In genomic region chr3:122568755-122569154, GRCh38 we compare ENCODE assay signal across 15 cellular contexts. TPM values are rescaled to one million over a fixed set of nuclear protein-coding genes. Genes with fewer than 3 reads are reported as not detected.
A peak's percentile ranks its signal among the peaks of the same experiment; 100 is the strongest.
DNase-seq lines count a peak whose midpoint lies in the region; ATAC-seq and TF ChIP-seq lines count a peak whose summit lies in the region.
"Had no signal": no experiment of that assay in that cellular context is flagged by ENCODE, and none has a peak within 500 bp of the region (broad histone marks: within the 10 kb centered on the region; RNA-seq: fewer than 3 reads in every experiment).

No MANE protein-coding gene starts in this region.

- ATAC-seq in activated CD4-positive, alpha-beta T cell treated with anti-CD3 and anti-CD28 coated beads for 36 hours, result no peak
- ATAC-seq in T-helper 17 cell (no peak), HG03460 (IDR thresholded peaks at IDR 0.05; ENCODE audit: unreplicated experiment) (no peak)

- no peak overlapping the region for H2AFZ ChIP-seq in hepatocyte

- H3K4me3 Mint-ChIP-seq in activated CD4-positive, alpha-beta T cell treated with anti-CD3 and anti-CD28 coated beads for 36 hours, result no peak overlapping the region
- no peak overlapping the region for H3K4me3 Mint-ChIP-seq in T-helper 17 cell

- peak overlapping the region; percentile 59 for H3K27ac Mint-ChIP-seq in activated CD4-positive, alpha-beta T cell treated with anti-CD3 and anti-CD28 coated beads for 36 hours
- H3K27ac Mint-ChIP-seq in T-helper 17 cell, result peak overlapping the region; percentile 75

- H3K4me1 ChIP-seq in hepatocyte (ENCODE audit: insufficient read depth), result peaks cover 6% of the 10 kb centered on the region
- H3K4me1 ChIP-seq in spleen, result peaks cover 23 to 84% (median 79%) of the 10 kb centered on the region in 6 donors

- H3K79me2 ChIP-seq in hepatocyte, result peaks cover 14% of the 10 kb centered on the region

- H3K36me3 ChIP-seq in hepatocyte (replicated peaks; ENCODE audit: insufficient read depth, low read depth) (peaks cover 7% of the 10 kb centered on the region), spleen (peaks cover 0 to 82% (median 55%) of the 10 kb centered on the region in 6 donors)
- H3K36me3 ChIP-seq: HAP-1, ovary had no signal

- H3K4me3 ChIP-seq in hepatocyte (no peak overlapping the region), spleen (no peak overlapping the region)
- H3K4me3 ChIP-seq: HAP-1, ovary had no signal

- no peak overlapping the region for H3K4me2 ChIP-seq in hepatocyte

- no peak for TF ChIP-seq CTCF in hepatocyte (IDR thresholded peaks at IDR 0.05; ENCODE audit: poor library complexity)
- no peak for TF ChIP-seq CTCF in spleen (IDR thresholded peaks at IDR 0.05 in 8 of 11, conservative IDR thresholded peaks at IDR 0.05 in 3 of 11)

- H3K4me1 Mint-ChIP-seq in activated CD4-positive, alpha-beta T cell treated with anti-CD3 and anti-CD28 coated beads for 36 hours, result peaks cover 67% of the 10 kb centered on the region
- H3K4me1 Mint-ChIP-seq in T-helper 17 cell, result peaks cover 45% of the 10 kb centered on the region

- H3K27ac ChIP-seq in hepatocyte (peak overlapping the region; percentile 33), spleen (peak overlapping the region in 6 of 8 donors; percentile 1 to 98 (median 57))
- H3K27ac ChIP-seq: ovary had no signal

- no peak for TF ChIP-seq POLR2A in spleen (IDR thresholded peaks at IDR 0.05)

- no peaks in the 10 kb centered on the region for H4K20me1 ChIP-seq in hepatocyte (ENCODE audit: insufficient read depth, poor library complexity, severe bottlenecking)

- H3K36me3 Mint-ChIP-seq in activated CD4-positive, alpha-beta T cell treated with anti-CD3 and anti-CD28 coated beads for 36 hours (ENCODE audit: low read depth), result peaks cover 63% of the 10 kb centered on the region
- H3K36me3 Mint-ChIP-seq in T-helper 17 cell (ENCODE audit: low read depth), result peaks cover 11% of the 10 kb centered on the region

- no peak for DNase-seq in activated CD4-positive, alpha-beta T cell treated with anti-CD3 and anti-CD28 coated beads for 36 hours
- DNase-seq in activated CD4-positive, alpha-beta T cell treated with anti-CD3 and anti-CD28 coated beads, Interleukin-2, amount 50 U/mL, for 4 hours, result no peak
- DNase-seq in T-helper 17 cell, result no peak
- DNase-seq in hepatocyte (ENCODE audit: low spot score), result no peak
- no peak for DNase-seq in spleen
- DNase-seq in effector CD8-positive, alpha-beta T cell (lab: John Stamatoyannopoulos, UW), result no peak
- DNase-seq in NCI-H2171 (lab: John Stamatoyannopoulos, UW), result no peak
- DNase-seq: central memory CD4-positive, alpha-beta T cell; midbrain; NCI-H2081 treated with DMSO at 0.1 percent for 48 hours; ovary had no signal

- H3K9me2 ChIP-seq in hepatocyte (replicated peaks; ENCODE audit: insufficient read depth), result no peaks in the 10 kb centered on the region

- H3K27me3 ChIP-seq in hepatocyte (no peaks in the 10 kb centered on the region), spleen (replicated peaks in 1 of 7) (no peaks in the 10 kb centered on the region)
- H3K27me3 ChIP-seq: ovary had no signal

- intact Hi-C loops in activated CD4-positive, alpha-beta T cell treated with anti-CD3 and anti-CD28 coated beads for 36 hours (cut with DNase I, micrococcal nuclease), result no loop called here
- intact Hi-C loops in spleen (cut with DNase I; ENCODE audit: low total_unique reads), result no loop called here

- H3K9me3 Mint-ChIP-seq in activated CD4-positive, alpha-beta T cell treated with anti-CD3 and anti-CD28 coated beads for 36 hours (ENCODE audit: low read depth), result no peaks in the 10 kb centered on the region

- H3K9me3 ChIP-seq in T-helper 17 cell (ENCODE audit: control insufficient read depth, low read length, poor library complexity, severe bottlenecking) (no peaks in the 10 kb centered on the region), hepatocyte (ENCODE audit: low read depth) (no peaks in the 10 kb centered on the region), spleen (no peaks in the 10 kb centered on the region)
- H3K9me3 ChIP-seq: HAP-1, ovary had no signal

- CTCF ChIA-PET in activated CD4-positive, alpha-beta T cell treated with anti-CD3 and anti-CD28 coated beads for 36 hours (lab: Charles Lee), result interaction anchor here (1.4 to 1.6 kb wide), 2 partner anchors 108 to 110 kb away, joined by 3 read pairs; no protein-coding TSS in a partner anchor

- WGBS in hepatocyte (ENCODE audit: low lambda C conversion rate, missing lambda C conversion rate), result 64% methylated on average over 3 of the region's 3 CpGs
- WGBS in spleen, 5 donors, result 72 to 74% (median 72%) methylated on average over 3 of the region's 3 CpGs

- POLR2A ChIA-PET in activated CD4-positive, alpha-beta T cell treated with anti-CD3 and anti-CD28 coated beads for 36 hours (lab: Charles Lee), result no interaction called here

- H3K27me3 Mint-ChIP-seq in activated CD4-positive, alpha-beta T cell treated with anti-CD3 and anti-CD28 coated beads for 36 hours, result no peaks in the 10 kb centered on the region
- H3K27me3 Mint-ChIP-seq in T-helper 17 cell, result no peaks in the 10 kb centered on the region

RNA-seq across cellular contexts. Expression of gene DTX3L, which starts 4.6 kb away (rescaled TPM):
- total RNA-seq in activated CD4-positive, alpha-beta T cell treated with anti-CD3 and anti-CD28 coated beads for 36 hours, result 10 to 100 TPM; 42.0 to 52.0 TPM
- total RNA-seq in T-helper 17 cell (10 to 100 TPM; 31.3 to 34.0 TPM), hepatocyte (27.2 and 27.7 TPM in 2 replicates), spleen (10 to 100 TPM; 47.1 to 68.4 (median 67.4) TPM)
- polyA plus RNA-seq in hepatocyte (6.2 and 10.6 TPM in 2 replicates), spleen (10 to 100 TPM; 11.0 to 24.8 (median 11.5) TPM)

RNA-seq across cellular contexts. Expression of gene PARP9, which starts 4.7 kb away (rescaled TPM):
- 10 to 100 TPM; 39.9 to 46.0 TPM for total RNA-seq in activated CD4-positive, alpha-beta T cell treated with anti-CD3 and anti-CD28 coated beads for 36 hours
- total RNA-seq in T-helper 17 cell, result 10 to 100 TPM; 19.6 to 20.2 TPM
- 24.7 and 29.8 TPM in 2 replicates for total RNA-seq in hepatocyte
- polyA plus RNA-seq in hepatocyte, result 15.0 and 17.5 TPM in 2 replicates
- total RNA-seq in spleen, result 10 to 100 TPM; 56.9 to 72.6 (median 70.4) TPM
- 10 to 100 TPM; 24.0 to 51.7 (median 27.6) TPM for polyA plus RNA-seq in spleen

RNA-seq across cellular contexts. Expression of gene PARP15, which starts 8.7 kb away (rescaled TPM):
- total RNA-seq in activated CD4-positive, alpha-beta T cell treated with anti-CD3 and anti-CD28 coated beads for 36 hours, result 1 to 10 TPM; 7.8 to 8.7 TPM
- total RNA-seq in T-helper 17 cell, result 10 to 100 TPM; 69.3 to 87.6 TPM
- total RNA-seq in hepatocyte, result 0.32 and 0.63 TPM in 2 replicates
- polyA plus RNA-seq in hepatocyte, result 0.30 and 0.58 TPM in 2 replicates
- 100 to 1,000 TPM in 1 of 7 donors, 10 to 100 TPM in 6; 59.3 to 114 (median 74.7) TPM for total RNA-seq in spleen
- 100 to 1,000 TPM in 1 of 3 donors, 10 to 100 TPM in 2; 63.3 to 128 (median 66.5) TPM for polyA plus RNA-seq in spleen
- total RNA-seq: A172, RPMI7951 had no signal

RNA-seq across cellular contexts. Expression of gene KPNA1, which starts 54.0 kb away (rescaled TPM):
- 10 to 100 TPM; 37.5 to 42.6 TPM for total RNA-seq in activated CD4-positive, alpha-beta T cell treated with anti-CD3 and anti-CD28 coated beads for 36 hours
- total RNA-seq in T-helper 17 cell (10 to 100 TPM; 50.5 to 55.6 TPM), hepatocyte (38.3 and 44.0 TPM in 2 replicates), spleen (10 to 100 TPM; 39.3 to 74.4 (median 61.0) TPM)
- polyA plus RNA-seq in hepatocyte (38.9 and 42.5 TPM in 2 replicates), spleen (10 to 100 TPM in 1 of 3 donors, 1 to 10 TPM in 2; 8.5 to 10.4 (median 9.2) TPM)

Comparison
In these comparisons a context has a peak if more than half of its experiments do, and no peak if none do; other contexts are left out.
1. RNA of gene PARP15, which starts 8.7 kb away (total RNA-seq): 69.3 to 87.6 TPM in T-helper 17 cell and 59.3 to 114 TPM in spleen; 7.8 to 8.7 TPM in activated CD4-positive, alpha-beta T cell treated with anti-CD3 and anti-CD28 coated beads for 36 hours and 0.32 to 0.63 TPM in hepatocyte; every median in the first group is over 4 times any median in the second.